In the genomic region with DNA sequence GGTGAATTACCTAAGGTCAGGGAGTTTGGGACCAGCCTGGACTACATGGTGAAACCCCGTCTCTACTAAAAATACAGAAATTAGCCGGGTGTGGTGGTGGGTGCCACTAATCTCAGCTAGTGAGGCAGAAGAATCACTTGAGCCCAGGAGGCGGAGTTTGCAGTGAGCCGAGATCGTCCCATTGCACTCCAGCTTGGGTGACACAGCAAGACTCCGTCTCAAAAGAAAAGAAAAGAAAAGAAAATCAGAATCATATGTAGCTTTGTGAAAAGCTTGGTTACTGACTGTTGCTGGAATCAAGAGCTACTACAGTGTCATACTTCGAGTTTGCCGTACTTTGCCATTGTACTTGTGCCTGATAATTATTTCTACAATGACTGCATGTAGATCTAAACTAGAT, we compare ENCODE assay signal across 1 cellular context.
TF ChIP-seq lines count a peak whose summit lies in the region.

No MANE protein-coding gene starts in this region.

TF ChIP-seq in K562, 482 proteins besides CTCF, POLR2A, EP300 and RAD21 (continued from another document):
- TF ChIP-seq, protein P1, sequence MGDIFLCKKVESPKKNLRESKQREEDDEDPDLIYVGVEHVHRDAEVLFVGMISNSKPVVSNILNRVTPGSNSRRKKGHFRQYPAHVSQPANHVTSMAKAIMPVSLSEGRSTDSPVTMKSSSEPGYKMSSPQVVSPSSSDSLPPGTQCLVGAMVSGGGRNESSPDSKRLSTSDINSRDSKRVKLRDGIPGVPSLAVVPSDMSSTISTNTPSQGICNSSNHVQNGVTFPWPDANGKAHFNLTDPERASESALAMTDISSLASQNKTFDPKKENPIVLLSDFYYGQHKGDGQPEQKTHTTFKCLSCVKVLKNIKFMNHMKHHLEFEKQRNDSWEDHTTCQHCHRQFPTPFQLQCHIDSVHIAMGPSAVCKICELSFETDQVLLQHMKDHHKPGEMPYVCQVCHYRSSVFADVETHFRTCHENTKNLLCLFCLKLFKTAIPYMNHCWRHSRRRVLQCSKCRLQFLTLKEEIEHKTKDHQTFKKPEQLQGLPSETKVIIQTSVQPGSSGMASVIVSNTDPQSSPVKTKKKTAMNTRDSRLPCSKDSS (IDR thresholded peaks at IDR 0.05; ENCODE audit: low read depth, partially characterized antibody), result no peak
- TF ChIP-seq PHTF2 (CRISPR knock-in tag; IDR thresholded peaks at IDR 0.05) (no peak), SMARCE1 (IDR thresholded peaks at IDR 0.05) (0 out of 2 replicates have a peak, but pooled peaks have one; percentile 60), SMAD2 (IDR thresholded peaks at IDR 0.05; ENCODE audit: low read depth, low read length) (no peak), DPF2 (IDR thresholded peaks at IDR 0.05) (peak; percentile 60), NFE2 (IDR thresholded peaks at IDR 0.05; ENCODE audit: low read depth) (peak; percentile 83), STAG1 (CRISPR knock-in tag; IDR thresholded peaks at IDR 0.05; ENCODE audit: borderline replicate concordance) (no peak), ZNF316 (IDR thresholded peaks at IDR 0.05) (peak; percentile 72), HDAC1 (IDR thresholded peaks at IDR 0.05) (0 out of 4 replicates have a peak, but pooled peaks of 1 of the 2 experiments have one; percentile 10), CBX8 (IDR thresholded peaks at IDR 0.05; ENCODE audit: borderline replicate concordance, extremely low read depth, low read depth, low read length, poor library complexity, severe bottlenecking) (no peak), ZNF695 (CRISPR knock-in tag; IDR thresholded peaks at IDR 0.05) (no peak), L3MBTL2 (IDR thresholded peaks at IDR 0.05) (peak; percentile 34; the same call in 1 of the 2 replicates), ARID1B (IDR thresholded peaks at IDR 0.05) (peak; percentile 38; the same call in 1 of the 2 replicates), SOX6 (IDR thresholded peaks at IDR 0.05) (0 out of 2 replicates have a peak, but pooled peaks have one; percentile 31), ZNF121 (CRISPR knock-in tag; conservative IDR thresholded peaks at IDR 0.05) (no peak), NEUROD1 (IDR thresholded peaks at IDR 0.05; ENCODE audit: borderline replicate concordance, low read depth, low read length, partially characterized antibody) (no peak), PHB2 (IDR thresholded peaks at IDR 0.05; ENCODE audit: low read depth) (no peak), RCOR1 (IDR thresholded peaks at IDR 0.05; ENCODE audit: borderline replicate concordance in 1 of 2, low read depth in 2 of 2, low read length in 2 of 2) (no peak), ARID2 (IDR thresholded peaks at IDR 0.05) (no peak), SREBF1 (IDR thresholded peaks at IDR 0.05; ENCODE audit: borderline replicate concordance, low read depth, low read length) (no peak), MEF2D (tag; conservative IDR thresholded peaks at IDR 0.05; ENCODE audit: low read depth) (0 out of 2 replicates have a peak, but pooled peaks have one; percentile 32), ZNF165 (CRISPR knock-in tag; IDR thresholded peaks at IDR 0.05; ENCODE audit: borderline replicate concordance) (no peak), RB1 (IDR thresholded peaks at IDR 0.05; ENCODE audit: low read depth) (no peak), ETS2 (tag; IDR thresholded peaks at IDR 0.05; ENCODE audit: borderline replicate concordance, poor library complexity, severe bottlenecking) (no peak), C11orf30 (IDR thresholded peaks at IDR 0.05; ENCODE audit: low read depth) (peak; percentile 83), MAFG (tag; conservative IDR thresholded peaks at IDR 0.05) (peak; percentile 68)
- TF ChIP-seq, protein P2, sequence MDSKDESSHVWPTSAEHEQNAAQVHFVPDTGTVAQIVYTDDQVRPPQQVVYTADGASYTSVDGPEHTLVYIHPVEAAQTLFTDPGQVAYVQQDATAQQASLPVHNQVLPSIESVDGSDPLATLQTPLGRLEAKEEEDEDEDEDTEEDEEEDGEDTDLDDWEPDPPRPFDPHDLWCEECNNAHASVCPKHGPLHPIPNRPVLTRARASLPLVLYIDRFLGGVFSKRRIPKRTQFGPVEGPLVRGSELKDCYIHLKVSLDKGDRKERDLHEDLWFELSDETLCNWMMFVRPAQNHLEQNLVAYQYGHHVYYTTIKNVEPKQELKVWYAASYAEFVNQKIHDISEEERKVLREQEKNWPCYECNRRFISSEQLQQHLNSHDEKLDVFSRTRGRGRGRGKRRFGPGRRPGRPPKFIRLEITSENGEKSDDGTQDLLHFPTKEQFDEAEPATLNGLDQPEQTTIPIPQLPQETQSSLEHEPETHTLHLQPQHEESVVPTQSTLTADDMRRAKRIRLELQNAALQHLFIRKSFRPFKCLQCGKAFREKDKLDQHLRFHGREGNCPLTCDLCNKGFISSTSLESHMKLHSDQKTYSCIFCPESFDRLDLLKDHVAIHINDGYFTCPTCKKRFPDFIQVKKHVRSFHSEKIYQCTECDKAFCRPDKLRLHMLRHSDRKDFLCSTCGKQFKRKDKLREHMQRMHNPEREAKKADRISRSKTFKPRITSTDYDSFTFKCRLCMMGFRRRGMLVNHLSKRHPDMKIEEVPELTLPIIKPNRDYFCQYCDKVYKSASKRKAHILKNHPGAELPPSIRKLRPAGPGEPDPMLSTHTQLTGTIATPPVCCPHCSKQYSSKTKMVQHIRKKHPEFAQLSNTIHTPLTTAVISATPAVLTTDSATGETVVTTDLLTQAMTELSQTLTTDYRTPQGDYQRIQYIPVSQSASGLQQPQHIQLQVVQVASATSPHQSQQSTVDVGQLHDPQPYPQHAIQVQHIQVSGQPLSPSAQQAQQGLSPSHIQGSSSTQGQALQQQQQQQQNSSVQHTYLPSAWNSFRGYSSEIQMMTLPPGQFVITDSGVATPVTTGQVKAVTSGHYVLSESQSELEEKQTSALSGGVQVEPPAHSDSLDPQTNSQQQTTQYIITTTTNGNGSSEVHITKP (IDR thresholded peaks at IDR 0.05; ENCODE audit: partially characterized antibody), result peak; percentile 43
- TF ChIP-seq, protein P3, sequence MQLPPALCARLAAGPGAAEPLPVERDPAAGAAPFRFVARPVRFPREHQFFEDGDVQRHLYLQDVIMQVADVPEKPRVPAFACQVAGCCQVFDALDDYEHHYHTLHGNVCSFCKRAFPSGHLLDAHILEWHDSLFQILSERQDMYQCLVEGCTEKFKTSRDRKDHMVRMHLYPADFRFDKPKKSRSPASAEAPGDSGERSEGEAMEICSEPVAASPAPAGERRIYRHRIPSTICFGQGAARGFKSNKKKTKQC (CRISPR knock-in tag; IDR thresholded peaks at IDR 0.05), result no peak
- TF ChIP-seq, protein P4, sequence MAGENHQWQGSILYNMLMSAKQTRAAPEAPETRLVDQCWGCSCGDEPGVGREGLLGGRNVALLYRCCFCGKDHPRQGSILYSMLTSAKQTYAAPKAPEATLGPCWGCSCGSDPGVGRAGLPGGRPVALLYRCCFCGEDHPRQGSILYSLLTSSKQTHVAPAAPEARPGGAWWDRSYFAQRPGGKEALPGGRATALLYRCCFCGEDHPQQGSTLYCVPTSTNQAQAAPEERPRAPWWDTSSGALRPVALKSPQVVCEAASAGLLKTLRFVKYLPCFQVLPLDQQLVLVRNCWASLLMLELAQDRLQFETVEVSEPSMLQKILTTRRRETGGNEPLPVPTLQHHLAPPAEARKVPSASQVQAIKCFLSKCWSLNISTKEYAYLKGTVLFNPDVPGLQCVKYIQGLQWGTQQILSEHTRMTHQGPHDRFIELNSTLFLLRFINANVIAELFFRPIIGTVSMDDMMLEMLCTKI (IDR thresholded peaks at IDR 0.05; ENCODE audit: partially characterized antibody), result no peak
